Comparison of ENCODE assay signal across 1 cellular context in the genomic region with DNA sequence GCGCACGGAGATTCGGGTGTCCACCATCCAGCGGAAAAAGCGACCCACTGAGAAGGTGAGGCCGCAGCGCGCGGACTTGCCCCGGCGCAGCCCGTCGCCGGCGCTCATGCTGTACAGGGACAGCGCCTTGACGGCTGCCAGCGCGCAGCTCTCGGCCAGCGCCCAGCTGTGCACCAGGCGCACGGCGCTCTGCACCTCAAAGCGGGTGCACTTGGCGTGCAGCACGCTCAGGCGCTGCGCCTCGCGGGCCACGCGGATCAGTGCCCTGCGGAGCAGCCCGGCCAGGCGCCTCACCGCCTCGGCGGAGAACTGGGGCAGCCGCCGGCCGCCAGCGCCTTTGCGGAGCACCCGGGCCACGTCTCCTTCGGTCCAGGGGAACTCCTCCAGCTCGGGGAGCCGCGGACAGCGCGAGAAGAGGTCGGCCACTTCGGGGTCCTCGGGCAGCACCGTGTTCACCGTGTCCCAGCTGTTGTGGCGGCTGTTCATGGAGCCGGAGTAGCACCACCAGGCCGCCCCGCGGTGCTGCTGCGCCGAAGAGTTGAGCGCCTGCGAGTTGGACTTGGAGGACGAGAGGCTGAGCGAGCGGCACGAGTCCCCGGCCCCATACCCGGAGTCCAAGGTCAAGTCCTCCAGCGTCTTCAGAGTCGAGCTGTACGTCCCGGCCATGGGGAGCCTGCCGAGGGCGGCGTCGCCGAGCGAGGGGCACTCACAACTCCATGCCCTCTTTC.
TF ChIP-seq lines count a peak whose summit lies in the region.

No MANE protein-coding gene starts in this region.

TF ChIP-seq in HepG2, 621 proteins besides CTCF, POLR2A, EP300 and RAD21 (continued from another document):
- TF ChIP-seq, protein P1, sequence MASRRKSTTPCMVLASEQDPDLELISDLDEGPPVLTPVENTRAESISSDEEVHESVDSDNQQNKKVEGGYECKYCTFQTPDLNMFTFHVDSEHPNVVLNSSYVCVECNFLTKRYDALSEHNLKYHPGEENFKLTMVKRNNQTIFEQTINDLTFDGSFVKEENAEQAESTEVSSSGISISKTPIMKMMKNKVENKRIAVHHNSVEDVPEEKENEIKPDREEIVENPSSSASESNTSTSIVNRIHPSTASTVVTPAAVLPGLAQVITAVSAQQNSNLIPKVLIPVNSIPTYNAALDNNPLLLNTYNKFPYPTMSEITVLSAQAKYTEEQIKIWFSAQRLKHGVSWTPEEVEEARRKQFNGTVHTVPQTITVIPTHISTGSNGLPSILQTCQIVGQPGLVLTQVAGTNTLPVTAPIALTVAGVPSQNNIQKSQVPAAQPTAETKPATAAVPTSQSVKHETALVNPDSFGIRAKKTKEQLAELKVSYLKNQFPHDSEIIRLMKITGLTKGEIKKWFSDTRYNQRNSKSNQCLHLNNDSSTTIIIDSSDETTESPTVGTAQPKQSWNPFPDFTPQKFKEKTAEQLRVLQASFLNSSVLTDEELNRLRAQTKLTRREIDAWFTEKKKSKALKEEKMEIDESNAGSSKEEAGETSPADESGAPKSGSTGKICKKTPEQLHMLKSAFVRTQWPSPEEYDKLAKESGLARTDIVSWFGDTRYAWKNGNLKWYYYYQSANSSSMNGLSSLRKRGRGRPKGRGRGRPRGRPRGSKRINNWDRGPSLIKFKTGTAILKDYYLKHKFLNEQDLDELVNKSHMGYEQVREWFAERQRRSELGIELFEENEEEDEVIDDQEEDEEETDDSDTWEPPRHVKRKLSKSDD (CRISPR knock-in tag; IDR thresholded peaks at IDR 0.05; ENCODE audit: low read depth): 0 out of 2 replicates have a peak, but pooled peaks have one; percentile 53
- TF ChIP-seq XRCC5 (optimal IDR thresholded peaks at IDR 0.05; ENCODE audit: low read length): peak; percentile 4
- TF ChIP-seq, protein P2, sequence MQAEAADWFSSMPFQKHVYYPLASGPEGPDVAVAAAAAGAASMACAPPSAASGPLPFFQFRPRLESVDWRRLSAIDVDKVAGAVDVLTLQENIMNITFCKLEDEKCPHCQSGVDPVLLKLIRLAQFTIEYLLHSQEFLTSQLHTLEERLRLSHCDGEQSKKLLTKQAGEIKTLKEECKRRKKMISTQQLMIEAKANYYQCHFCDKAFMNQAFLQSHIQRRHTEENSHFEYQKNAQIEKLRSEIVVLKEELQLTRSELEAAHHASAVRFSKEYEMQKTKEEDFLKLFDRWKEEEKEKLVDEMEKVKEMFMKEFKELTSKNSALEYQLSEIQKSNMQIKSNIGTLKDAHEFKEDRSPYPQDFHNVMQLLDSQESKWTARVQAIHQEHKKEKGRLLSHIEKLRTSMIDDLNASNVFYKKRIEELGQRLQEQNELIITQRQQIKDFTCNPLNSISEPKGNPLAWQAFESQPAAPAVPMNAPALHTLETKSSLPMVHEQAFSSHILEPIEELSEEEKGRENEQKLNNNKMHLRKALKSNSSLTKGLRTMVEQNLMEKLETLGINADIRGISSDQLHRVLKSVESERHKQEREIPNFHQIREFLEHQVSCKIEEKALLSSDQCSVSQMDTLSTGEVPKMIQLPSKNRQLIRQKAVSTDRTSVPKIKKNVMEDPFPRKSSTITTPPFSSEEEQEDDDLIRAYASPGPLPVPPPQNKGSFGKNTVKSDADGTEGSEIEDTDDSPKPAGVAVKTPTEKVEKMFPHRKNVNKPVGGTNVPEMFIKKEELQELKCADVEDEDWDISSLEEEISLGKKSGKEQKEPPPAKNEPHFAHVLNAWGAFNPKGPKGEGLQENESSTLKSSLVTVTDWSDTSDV (CRISPR knock-in tag; IDR thresholded peaks at IDR 0.05): no peak
- TF ChIP-seq, protein P3, sequence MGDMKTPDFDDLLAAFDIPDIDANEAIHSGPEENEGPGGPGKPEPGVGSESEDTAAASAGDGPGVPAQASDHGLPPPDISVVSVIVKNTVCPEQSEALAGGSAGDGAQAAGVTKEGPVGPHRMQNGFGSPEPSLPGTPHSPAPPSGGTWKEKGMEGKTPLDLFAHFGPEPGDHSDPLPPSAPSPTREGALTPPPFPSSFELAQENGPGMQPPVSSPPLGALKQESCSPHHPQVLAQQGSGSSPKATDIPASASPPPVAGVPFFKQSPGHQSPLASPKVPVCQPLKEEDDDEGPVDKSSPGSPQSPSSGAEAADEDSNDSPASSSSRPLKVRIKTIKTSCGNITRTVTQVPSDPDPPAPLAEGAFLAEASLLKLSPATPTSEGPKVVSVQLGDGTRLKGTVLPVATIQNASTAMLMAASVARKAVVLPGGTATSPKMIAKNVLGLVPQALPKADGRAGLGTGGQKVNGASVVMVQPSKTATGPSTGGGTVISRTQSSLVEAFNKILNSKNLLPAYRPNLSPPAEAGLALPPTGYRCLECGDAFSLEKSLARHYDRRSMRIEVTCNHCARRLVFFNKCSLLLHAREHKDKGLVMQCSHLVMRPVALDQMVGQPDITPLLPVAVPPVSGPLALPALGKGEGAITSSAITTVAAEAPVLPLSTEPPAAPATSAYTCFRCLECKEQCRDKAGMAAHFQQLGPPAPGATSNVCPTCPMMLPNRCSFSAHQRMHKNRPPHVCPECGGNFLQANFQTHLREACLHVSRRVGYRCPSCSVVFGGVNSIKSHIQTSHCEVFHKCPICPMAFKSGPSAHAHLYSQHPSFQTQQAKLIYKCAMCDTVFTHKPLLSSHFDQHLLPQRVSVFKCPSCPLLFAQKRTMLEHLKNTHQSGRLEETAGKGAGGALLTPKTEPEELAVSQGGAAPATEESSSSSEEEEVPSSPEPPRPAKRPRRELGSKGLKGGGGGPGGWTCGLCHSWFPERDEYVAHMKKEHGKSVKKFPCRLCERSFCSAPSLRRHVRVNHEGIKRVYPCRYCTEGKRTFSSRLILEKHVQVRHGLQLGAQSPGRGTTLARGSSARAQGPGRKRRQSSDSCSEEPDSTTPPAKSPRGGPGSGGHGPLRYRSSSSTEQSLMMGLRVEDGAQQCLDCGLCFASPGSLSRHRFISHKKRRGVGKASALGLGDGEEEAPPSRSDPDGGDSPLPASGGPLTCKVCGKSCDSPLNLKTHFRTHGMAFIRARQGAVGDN (CRISPR knock-in tag; IDR thresholded peaks at IDR 0.05): peak; percentile 95
- no peak for TF ChIP-seq ZNF484 (CRISPR knock-in tag; IDR thresholded peaks at IDR 0.05; ENCODE audit: borderline replicate concordance, low read depth)
- TF ChIP-seq HDAC1 (CRISPR knock-in tag; IDR thresholded peaks at IDR 0.05): peak; percentile 25
- TF ChIP-seq, protein P4, sequence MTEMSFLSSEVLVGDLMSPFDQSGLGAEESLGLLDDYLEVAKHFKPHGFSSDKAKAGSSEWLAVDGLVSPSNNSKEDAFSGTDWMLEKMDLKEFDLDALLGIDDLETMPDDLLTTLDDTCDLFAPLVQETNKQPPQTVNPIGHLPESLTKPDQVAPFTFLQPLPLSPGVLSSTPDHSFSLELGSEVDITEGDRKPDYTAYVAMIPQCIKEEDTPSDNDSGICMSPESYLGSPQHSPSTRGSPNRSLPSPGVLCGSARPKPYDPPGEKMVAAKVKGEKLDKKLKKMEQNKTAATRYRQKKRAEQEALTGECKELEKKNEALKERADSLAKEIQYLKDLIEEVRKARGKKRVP (CRISPR knock-in tag; IDR thresholded peaks at IDR 0.05): no peak
- TF ChIP-seq RFX3 (CRISPR knock-in tag; IDR thresholded peaks at IDR 0.05): no peak
- no peak for TF ChIP-seq ZFP36L2 (CRISPR knock-in tag; IDR thresholded peaks at IDR 0.05)
- TF ChIP-seq, protein P5, sequence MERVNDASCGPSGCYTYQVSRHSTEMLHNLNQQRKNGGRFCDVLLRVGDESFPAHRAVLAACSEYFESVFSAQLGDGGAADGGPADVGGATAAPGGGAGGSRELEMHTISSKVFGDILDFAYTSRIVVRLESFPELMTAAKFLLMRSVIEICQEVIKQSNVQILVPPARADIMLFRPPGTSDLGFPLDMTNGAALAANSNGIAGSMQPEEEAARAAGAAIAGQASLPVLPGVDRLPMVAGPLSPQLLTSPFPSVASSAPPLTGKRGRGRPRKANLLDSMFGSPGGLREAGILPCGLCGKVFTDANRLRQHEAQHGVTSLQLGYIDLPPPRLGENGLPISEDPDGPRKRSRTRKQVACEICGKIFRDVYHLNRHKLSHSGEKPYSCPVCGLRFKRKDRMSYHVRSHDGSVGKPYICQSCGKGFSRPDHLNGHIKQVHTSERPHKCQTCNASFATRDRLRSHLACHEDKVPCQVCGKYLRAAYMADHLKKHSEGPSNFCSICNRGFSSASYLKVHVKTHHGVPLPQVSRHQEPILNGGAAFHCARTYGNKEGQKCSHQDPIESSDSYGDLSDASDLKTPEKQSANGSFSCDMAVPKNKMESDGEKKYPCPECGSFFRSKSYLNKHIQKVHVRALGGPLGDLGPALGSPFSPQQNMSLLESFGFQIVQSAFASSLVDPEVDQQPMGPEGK (CRISPR knock-in tag; IDR thresholded peaks at IDR 0.05): no peak
- no peak for TF ChIP-seq PCBP1 (IDR thresholded peaks at IDR 0.05; ENCODE audit: borderline replicate concordance, low read depth, low read length)
- no peak for TF ChIP-seq CREB1 (IDR thresholded peaks at IDR 0.05)
- no peak for TF ChIP-seq CREB1 (CRISPR knock-in tag; IDR thresholded peaks at IDR 0.05)
- TF ChIP-seq, protein P6, sequence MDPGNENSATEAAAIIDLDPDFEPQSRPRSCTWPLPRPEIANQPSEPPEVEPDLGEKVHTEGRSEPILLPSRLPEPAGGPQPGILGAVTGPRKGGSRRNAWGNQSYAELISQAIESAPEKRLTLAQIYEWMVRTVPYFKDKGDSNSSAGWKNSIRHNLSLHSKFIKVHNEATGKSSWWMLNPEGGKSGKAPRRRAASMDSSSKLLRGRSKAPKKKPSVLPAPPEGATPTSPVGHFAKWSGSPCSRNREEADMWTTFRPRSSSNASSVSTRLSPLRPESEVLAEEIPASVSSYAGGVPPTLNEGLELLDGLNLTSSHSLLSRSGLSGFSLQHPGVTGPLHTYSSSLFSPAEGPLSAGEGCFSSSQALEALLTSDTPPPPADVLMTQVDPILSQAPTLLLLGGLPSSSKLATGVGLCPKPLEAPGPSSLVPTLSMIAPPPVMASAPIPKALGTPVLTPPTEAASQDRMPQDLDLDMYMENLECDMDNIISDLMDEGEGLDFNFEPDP (CRISPR knock-in tag; conservative IDR thresholded peaks at IDR 0.05): peak; percentile 95
